In the genomic region with DNA sequence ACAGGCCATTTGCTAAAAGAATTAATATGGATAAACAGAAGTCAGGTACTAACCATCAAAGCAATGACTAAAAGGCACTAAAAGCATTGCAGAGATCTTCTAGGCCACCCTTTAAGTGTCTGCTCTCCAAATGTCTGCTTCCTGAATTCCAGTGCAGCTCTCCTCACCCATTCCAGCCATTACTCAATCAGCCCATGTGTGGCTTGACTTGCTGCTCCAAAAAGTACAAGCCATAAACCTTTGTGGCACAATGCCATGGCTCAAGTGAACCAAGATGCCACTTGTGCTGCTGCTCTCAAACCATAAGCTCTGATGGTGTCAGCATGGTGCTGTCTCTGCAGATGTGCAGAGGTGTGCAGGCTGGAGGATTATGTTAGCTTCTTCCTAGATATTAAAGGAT, we compare ENCODE assay signal across 24 cellular contexts.
DNase-seq lines count a peak whose midpoint lies in the region; ATAC-seq and TF ChIP-seq lines count a peak whose summit lies in the region.
"Had no signal": no experiment of that assay in that cellular context is flagged by ENCODE, and none has a peak within 500 bp of the region (broad histone marks: within the 10 kb centered on the region; RNA-seq: fewer than 3 reads in every experiment).

No MANE protein-coding gene starts in this region.

- H3K4me3 ChIP-seq in BJ (ENCODE audit: low read depth, low read length) (no peak overlapping the region), fibroblast of lung (replicated peaks in 1 of 4; ENCODE audit: control extremely low read depth in 1 of 4, insufficient read depth in 1 of 4, low read depth in 3 of 4, low read length in 4 of 4) (no peak overlapping the region), stomach (no peak overlapping the region)
- H3K4me3 ChIP-seq: adrenal gland, colonic mucosa, esophagus muscularis mucosa, GM23338, psoas muscle, suprapubic skin had no signal

- H3K9ac ChIP-seq in fibroblast of lung (ENCODE audit: insufficient read depth, low read length): no peak overlapping the region
- H3K9ac ChIP-seq: KMS-11 had no signal

- DNase-seq in BJ (ENCODE audit: low read depth) (peak; percentile 44), HFFc6 (peak; percentile 41), fibroblast of lung (ENCODE audit: low read depth in 2 of 2) (peak; percentile 8 to 31), renal cortical epithelial cell (ENCODE audit: low read depth) (peak; percentile 49), stomach (no peak)
- DNase-seq in activated CD8-positive, alpha-beta memory T cell treated with anti-CD3 and anti-CD28 coated beads, Interleukin-2, amount 50 U/mL, for 48 hours: no peak
- DNase-seq: activated CD4-positive, alpha-beta T cell treated with anti-CD3 and anti-CD28 coated beads for 1 hour; activated naive CD4-positive, alpha-beta T cell; activated T-cell treated with anti-CD3 and anti-CD28 coated beads, Interleukin-2, amount 50 U/mL, for 24 hours; adrenal gland; CD4-positive, CD25-positive, alpha-beta regulatory T cell; colonic mucosa; effector memory CD8-positive, alpha-beta T cell; GDM1; head of caudate nucleus; mesenchymal stem cell; NCI-H1694; NCI-H2227 treated with DMSO at 0.1 percent for 48 hours; psoas muscle had no signal

- no peak for TF ChIP-seq CTCF in BJ (IDR thresholded peaks at IDR 0.05; ENCODE audit: insufficient read depth, low read depth, low read length)
- TF ChIP-seq CTCF in HFFc6 (IDR thresholded peaks at IDR 0.05): no peak
- TF ChIP-seq CTCF in fibroblast of lung (conservative IDR thresholded peaks at IDR 0.05 in 1 of 2, IDR thresholded peaks at IDR 0.05 in 1 of 2; ENCODE audit: low read depth in 1 of 2, low read length in 2 of 2): no peak
- TF ChIP-seq CTCF in stomach (IDR thresholded peaks at IDR 0.05): no peak

- H3K4me3 Mint-ChIP-seq in HFFc6: no peak overlapping the region
- H3K4me3 Mint-ChIP-seq: activated T-cell treated with anti-CD3 and anti-CD28 coated beads, Interleukin-2, amount 50 U/mL, for 24 hours; CD4-positive, CD25-positive, alpha-beta regulatory T cell; effector memory CD8-positive, alpha-beta T cell; GM23338 had no signal

- peaks cover 10% of the 10 kb centered on the region; the same call in 1 of the 2 replicates for H3K36me3 Mint-ChIP-seq in HFFc6 (ENCODE audit: low read depth)

- no peaks in the 10 kb centered on the region for H3K9me3 ChIP-seq in fibroblast of lung (ENCODE audit: control insufficient read depth, insufficient read depth, low read depth, low read length)
- H3K9me3 ChIP-seq in stomach: no peaks in the 10 kb centered on the region
- H3K9me3 ChIP-seq: adrenal gland, colonic mucosa, esophagus muscularis mucosa, psoas muscle, suprapubic skin had no signal

- no peak overlapping the region for H3K4me2 ChIP-seq in fibroblast of lung (ENCODE audit: extremely low read depth, insufficient read depth, low read length)
- H3K4me2 ChIP-seq: GM23338, KMS-11 had no signal

- TF ChIP-seq EP300 in stomach (IDR thresholded peaks at IDR 0.05): no peak

- H3K27me3 ChIP-seq in BJ (ENCODE audit: control insufficient read depth, insufficient read depth, low read length) (no peaks in the 10 kb centered on the region), fibroblast of lung (ENCODE audit: control insufficient read depth, insufficient read depth, low read length) (no peaks in the 10 kb centered on the region), stomach (no peaks in the 10 kb centered on the region)
- H3K27me3 ChIP-seq: adrenal gland, colonic mucosa, esophagus muscularis mucosa, suprapubic skin had no signal

- POLR2A ChIA-PET in BJ (lab: Charles Lee): no interaction called here

- no peak overlapping the region for H3K27ac ChIP-seq in fibroblast of lung (ENCODE audit: insufficient read depth, low read length)
- no peak overlapping the region for H3K27ac ChIP-seq in stomach
- H3K27ac ChIP-seq: adrenal gland, colonic mucosa, esophagus muscularis mucosa, KMS-11, psoas muscle, suprapubic skin had no signal

- no peaks in the 10 kb centered on the region; the same call in 1 of the 2 replicates for H3K27me3 Mint-ChIP-seq in HFFc6 (ENCODE audit: insufficient read depth)
- H3K27me3 Mint-ChIP-seq: activated T-cell treated with anti-CD3 and anti-CD28 coated beads, Interleukin-2, amount 50 U/mL, for 24 hours; CD4-positive, CD25-positive, alpha-beta regulatory T cell; effector memory CD8-positive, alpha-beta T cell had no signal

- H3K9me3 Mint-ChIP-seq in HFFc6: no peaks in the 10 kb centered on the region
- H3K9me3 Mint-ChIP-seq: effector memory CD8-positive, alpha-beta T cell had no signal

- H3K27ac Mint-ChIP-seq in HFFc6: no peak overlapping the region
- H3K27ac Mint-ChIP-seq: activated T-cell treated with anti-CD3 and anti-CD28 coated beads, Interleukin-2, amount 50 U/mL, for 24 hours; CD4-positive, CD25-positive, alpha-beta regulatory T cell; effector memory CD8-positive, alpha-beta T cell; GM23338 had no signal

- intact Hi-C loops in stomach (cut with DNase I; ENCODE audit: low total_unique reads): no loop called here

- H4K20me1 ChIP-seq in fibroblast of lung (ENCODE audit: control insufficient read depth, extremely low read depth, insufficient read depth, low read length): no peaks in the 10 kb centered on the region

- CTCF ChIA-PET in BJ (lab: Yijun Ruan, JAX): interaction anchor here (0.6 to 0.7 kb wide), 2 partner anchors 343 to 706 kb away, joined by 3 to 4 read pairs; no protein-coding TSS in a partner anchor

- no peak for ATAC-seq in HG03354 (IDR thresholded peaks at IDR 0.05; ENCODE audit: poor library complexity, severe bottlenecking, unreplicated experiment)
- ATAC-seq: effector memory CD8-positive, alpha-beta T cell; GM23338; psoas muscle had no signal

- no peak for TF ChIP-seq POLR2A in stomach (IDR thresholded peaks at IDR 0.05)

- H2AFZ ChIP-seq in fibroblast of lung (ENCODE audit: low read length): no peak overlapping the region
- H2AFZ ChIP-seq: GM23338 had no signal

- H3K4me1 Mint-ChIP-seq in HFFc6 (ENCODE audit: low read depth): peaks cover 4% of the 10 kb centered on the region; the same call in 1 of the 2 replicates

- H3K4me1 ChIP-seq in fibroblast of lung (ENCODE audit: control insufficient read depth, extremely low read depth, insufficient read depth, low read length) (no peaks in the 10 kb centered on the region), stomach (no peaks in the 10 kb centered on the region)
- H3K4me1 ChIP-seq: adrenal gland, colonic mucosa, esophagus muscularis mucosa, psoas muscle, suprapubic skin had no signal

- no peaks in the 10 kb centered on the region for H3K79me2 ChIP-seq in fibroblast of lung (ENCODE audit: control insufficient read depth, insufficient read depth, low read length)

- H3K36me3 ChIP-seq in BJ (ENCODE audit: control insufficient read depth, insufficient read depth, low read length): no peaks in the 10 kb centered on the region
- H3K36me3 ChIP-seq in fibroblast of lung (ENCODE audit: control insufficient read depth, insufficient read depth, low read length): no peaks in the 10 kb centered on the region
- H3K36me3 ChIP-seq in stomach: peaks cover 0 to 20% (median 8%) of the 10 kb centered on the region in 4 donors
- H3K36me3 ChIP-seq: adrenal gland, colonic mucosa had no signal

Comparison
In these comparisons a context has a peak if more than half of its experiments do, and no peak if none do; other contexts are left out.
1. DNase-seq: peak in BJ (single experiment), HFFc6 (single experiment), fibroblast of lung (2 of 2) and renal cortical epithelial cell (single experiment); none in stomach (single experiment) and activated CD8-positive, alpha-beta memory T cell treated with anti-CD3 and anti-CD28 coated beads, Interleukin-2, amount 50 U/mL, for 48 hours (single experiment).